Comparison of ENCODE assay signal across 12 cellular contexts in genomic region chr14:90087433-90087832, GRCh38. TPM values are rescaled to one million over a fixed set of nuclear protein-coding genes. Genes with fewer than 3 reads are reported as not detected.
DNase-seq lines count a peak whose midpoint lies in the region; ATAC-seq and TF ChIP-seq lines count a peak whose summit lies in the region.
"Had no signal": no experiment of that assay in that cellular context is flagged by ENCODE, and none has a peak within 500 bp of the region (broad histone marks: within the 10 kb centered on the region; RNA-seq: fewer than 3 reads in every experiment).

No MANE protein-coding gene starts in this region.

- H3K4me3 ChIP-seq in ascending aorta: no peak overlapping the region
- H3K4me3 ChIP-seq: pancreas had no signal

- H3K27ac ChIP-seq in ascending aorta: no peak overlapping the region
- H3K27ac ChIP-seq: pancreas had no signal

- intact Hi-C loops in ascending aorta (cut with DNase I): no loop called here

- H3K9me3 ChIP-seq in ascending aorta: no peaks in the 10 kb centered on the region
- H3K9me3 ChIP-seq: pancreas had no signal

- H3K4me1 ChIP-seq in ascending aorta: no peaks in the 10 kb centered on the region
- H3K4me1 ChIP-seq: pancreas had no signal

- ATAC-seq in left lobe of liver (peak; percentile 86), GM18511 (IDR thresholded peaks at IDR 0.05; ENCODE audit: unreplicated experiment) (no peak)
- ATAC-seq: activated T-cell treated with anti-CD3 and anti-CD28 coated beads, Interleukin-2, amount 50 U/mL, for 72 hours had no signal

- DNase-seq in A172 (ENCODE audit: low spot score): peak; percentile 82
- DNase-seq in HuH-7 (ENCODE audit: low spot score): peak; percentile 15
- DNase-seq in ascending aorta (ENCODE audit: low spot score in 2 of 2): peak; percentile 36 to 78
- DNase-seq in left lobe of liver (ENCODE audit: low spot score): peak; percentile 56
- DNase-seq in NCI-H2107 treated with DMSO at 0.1 percent for 48 hours (lab: John Stamatoyannopoulos, UW; ENCODE audit: unreplicated experiment): no peak
- no peak for DNase-seq in GM03348 (ENCODE audit: low spot score)
- no peak for DNase-seq in NCI-H2171 (lab: John Stamatoyannopoulos, UW)
- DNase-seq: activated T-cell treated with anti-CD3 and anti-CD28 coated beads, Interleukin-2, amount 50 U/mL, for 72 hours; stimulated activated naive CD4-positive, alpha-beta T cell had no signal

- no peak for TF ChIP-seq CTCF in ascending aorta (IDR thresholded peaks at IDR 0.05)

- H3K27me3 ChIP-seq in ascending aorta: no peaks in the 10 kb centered on the region
- H3K27me3 ChIP-seq: pancreas had no signal

- no peaks in the 10 kb centered on the region for H3K36me3 ChIP-seq in ascending aorta
- H3K36me3 ChIP-seq: pancreas had no signal

RNA-seq across cellular contexts. Expression of gene KCNK13, which starts 25.6 kb away (rescaled TPM):
- total RNA-seq in A172 (2014; rRNA removed; shearing (Covaris generic)): not detected in 2 replicates
- total RNA-seq in ascending aorta (not detected), left lobe of liver (0.38 TPM)
- total RNA-seq: activated T-cell treated with anti-CD3 and anti-CD28 coated beads, Interleukin-2, amount 50 U/mL, for 72 hours; glomerular endothelial cell had no signal

Comparison
In these comparisons a context has a peak if more than half of its experiments do, and no peak if none do; other contexts are left out.
1. DNase-seq: peak in A172 (single experiment), HuH-7 (single experiment), ascending aorta (2 of 2) and left lobe of liver (single experiment); none in NCI-H2107 treated with DMSO at 0.1 percent for 48 hours (single experiment), GM03348 (single experiment) and NCI-H2171 (single experiment).